ENCODE assay signal across 18 cellular contexts in the genomic region with DNA sequence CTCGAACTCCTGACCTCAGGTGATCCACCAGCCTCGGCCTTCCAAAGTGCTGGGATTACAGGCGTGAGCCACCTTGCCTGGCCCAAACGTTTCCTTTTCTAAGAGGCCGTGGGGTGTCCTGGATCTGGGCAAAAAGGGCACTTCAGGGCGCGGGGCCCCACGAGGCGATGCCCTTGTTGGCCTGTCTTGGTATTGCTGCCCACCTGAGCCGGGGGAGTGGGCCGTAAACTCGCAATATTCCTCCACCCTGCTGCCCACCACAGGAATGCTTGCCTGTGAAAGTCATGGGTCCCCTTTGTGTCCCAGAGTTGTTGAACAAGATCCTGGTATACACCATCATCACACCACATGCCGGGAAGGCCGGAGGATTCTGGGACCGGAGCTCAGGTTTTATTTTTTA.
"Had no signal": no experiment of that assay in that cellular context is flagged by ENCODE, and none has a peak within 500 bp of the region (broad histone marks: within the 10 kb centered on the region; RNA-seq: fewer than 3 reads in every experiment).

No MANE protein-coding gene starts in this region.

- H3K9me3 ChIP-seq: body of pancreas, left lung had no signal

- H3K27ac ChIP-seq: body of pancreas, dorsolateral prefrontal cortex, foreskin keratinocyte had no signal

- H3K4me3 ChIP-seq: body of pancreas, dorsolateral prefrontal cortex, left lung, smooth muscle cell had no signal

- H3K27me3 ChIP-seq: body of pancreas, dorsolateral prefrontal cortex, foreskin keratinocyte, left lung had no signal

- ATAC-seq: activated CD4-positive, alpha-beta T cell treated with anti-CD3 and anti-CD28 coated beads for 36 hours; activated CD8-positive, alpha-beta T cell treated with anti-CD3 and anti-CD28 coated beads, Interleukin-2, amount 10 ng/mL, durations not matched to agents 7 days and 5 days; body of pancreas; foreskin keratinocyte; left lung; stimulated activated memory B cell treated with anti-CD40 and anti-IgM and Interleukin-4, amounts not matched to agents 10 μg/mL and 1 μg/mL and 100 μg/mL, for 72 hours had no signal

- H3K36me3 ChIP-seq: left lung had no signal

- DNase-seq: activated CD4-positive, alpha-beta T cell treated with anti-CD3 and anti-CD28 coated beads for 36 hours; activated CD8-positive, alpha-beta T cell treated with anti-CD3 and anti-CD28 coated beads, Interleukin-2, amount 10 ng/mL, durations not matched to agents 7 days and 5 days; activated naive CD4-positive, alpha-beta T cell; activated naive CD8-positive, alpha-beta T cell treated with anti-CD3 and anti-CD28 coated beads for 36 hours; amygdala; central memory CD4-positive, alpha-beta T cell; foreskin keratinocyte; glutamatergic neuron; hypothalamus; mammary epithelial cell; nephron progenitor cell; occipital lobe; stimulated activated CD4-positive, alpha-beta T cell treated with anti-CD3 and anti-CD28 coated beads, Interleukin-4, amount 100 ng/mL, for 24 hours had no signal
